Comparison of ENCODE assay signal across 25 cellular contexts in genomic region chr1:94992161-94992560, GRCh38.
DNase-seq lines count a peak whose midpoint lies in the region; TF ChIP-seq lines count a peak whose summit lies in the region.
"Had no signal": no experiment of that assay in that cellular context is flagged by ENCODE, and none has a peak within 500 bp of the region (broad histone marks: within the 10 kb centered on the region; RNA-seq: fewer than 3 reads in every experiment).

No MANE protein-coding gene starts in this region.

- H3K27me3 Mint-ChIP-seq in endothelial cell (ENCODE audit: unreplicated experiment) (peaks cover 8% of the 10 kb centered on the region), Calu3 (ENCODE audit: unreplicated experiment) (no peaks in the 10 kb centered on the region)
- H3K27me3 Mint-ChIP-seq: CD4-positive, alpha-beta memory T cell; CD4-positive, CD25-positive, alpha-beta regulatory T cell; CD8-positive, alpha-beta memory T cell had no signal

- no peaks in the 10 kb centered on the region for H3K79me2 ChIP-seq in mesendoderm (ENCODE audit: control insufficient read depth, insufficient read depth, low read length)

- TF ChIP-seq EP300 in esophagus muscularis mucosa (IDR thresholded peaks at IDR 0.05) = no peak

- no peak overlapping the region for H3K56ac ChIP-seq in mesendoderm (ENCODE audit: low read length)

- peaks cover 12 to 29% (median 25%) of the 10 kb centered on the region in 4 donors for H3K4me1 ChIP-seq in esophagus muscularis mucosa
- H3K4me1 ChIP-seq in mesendoderm (ENCODE audit: control insufficient read depth, low read depth, low read length) = peaks cover 4% of the 10 kb centered on the region
- H3K4me1 ChIP-seq in esophagus squamous epithelium = peaks cover 0 to 23% (median 8%) of the 10 kb centered on the region in 3 donors

- H3K27ac ChIP-seq in esophagus muscularis mucosa (replicated peaks in 1 of 4) (no peak overlapping the region), mesendoderm (ENCODE audit: low read depth, low read length) (no peak overlapping the region), esophagus squamous epithelium (no peak overlapping the region)
- H3K27ac ChIP-seq: BLaER1 had no signal

- no peaks in the 10 kb centered on the region for H3K36me3 ChIP-seq in esophagus muscularis mucosa
- H3K36me3 ChIP-seq in mesendoderm (ENCODE audit: control insufficient read depth, insufficient read depth, low read length) = no peaks in the 10 kb centered on the region
- no peaks in the 10 kb centered on the region for H3K36me3 ChIP-seq in esophagus squamous epithelium
- H3K36me3 ChIP-seq: BE2C, BLaER1 had no signal

- 85% methylated on average over 5 of the region's 5 CpGs for WGBS in esophagus muscularis mucosa
- WGBS in mesendoderm (ENCODE audit: extremely low coverage, insufficient coverage, low lambda C conversion rate) = no CpG with 5 or more reads among the region's 5 CpGs
- 69 to 80% methylated on average over 5 of the region's 5 CpGs for WGBS in esophagus squamous epithelium, 2 donors

- H3K18ac ChIP-seq in mesendoderm (ENCODE audit: low read length) = no peak overlapping the region

- no peaks in the 10 kb centered on the region for H3K9me3 ChIP-seq in esophagus muscularis mucosa
- no peaks in the 10 kb centered on the region for H3K9me3 ChIP-seq in esophagus squamous epithelium
- H3K9me3 ChIP-seq: BE2C, BLaER1, Caco-2 had no signal

- H3K4ac ChIP-seq in mesendoderm (ENCODE audit: low read depth, low read length) = no peak overlapping the region

- H3K79me1 ChIP-seq in mesendoderm (ENCODE audit: low read length) = no peaks in the 10 kb centered on the region

- H3K36me3 Mint-ChIP-seq in endothelial cell (ENCODE audit: low read depth, unreplicated experiment) = no peaks in the 10 kb centered on the region
- H3K36me3 Mint-ChIP-seq in Calu3 (ENCODE audit: insufficient read depth, unreplicated experiment) = no peaks in the 10 kb centered on the region
- H3K36me3 Mint-ChIP-seq: CD8-positive, alpha-beta memory T cell had no signal

- H2BK120ac ChIP-seq in mesendoderm (ENCODE audit: low read depth, low read length) = no peak overlapping the region

- CTCF ChIA-PET in Calu3 (lab: Charles Lee) = no interaction called here

- H3K4me3 Mint-ChIP-seq in endothelial cell (ENCODE audit: unreplicated experiment) (peak overlapping the region; percentile 20), Calu3 (ENCODE audit: low read depth, unreplicated experiment) (no peak overlapping the region)
- H3K4me3 Mint-ChIP-seq: CD14-positive monocyte; CD4-positive, alpha-beta memory T cell; CD4-positive, CD25-positive, alpha-beta regulatory T cell had no signal

- H3K4me1 Mint-ChIP-seq in endothelial cell (ENCODE audit: unreplicated experiment) = peaks cover 80% of the 10 kb centered on the region
- peaks cover 15% of the 10 kb centered on the region for H3K4me1 Mint-ChIP-seq in Calu3 (ENCODE audit: low read depth, unreplicated experiment)
- H3K4me1 Mint-ChIP-seq: CD14-positive monocyte; CD8-positive, alpha-beta memory T cell had no signal

- H3K9ac ChIP-seq in mesendoderm (ENCODE audit: low read length) = no peak overlapping the region
- H3K9ac ChIP-seq: BLaER1 had no signal

- BruUV-seq in Calu3 (replicated peaks; lab: Mats Ljungman, UMichigan) = no TSS peak

- H3K27me3 ChIP-seq in esophagus muscularis mucosa = no peaks in the 10 kb centered on the region
- H3K27me3 ChIP-seq in mesendoderm (ENCODE audit: insufficient read depth, low read length, poor library complexity) = no peaks in the 10 kb centered on the region
- no peaks in the 10 kb centered on the region for H3K27me3 ChIP-seq in esophagus squamous epithelium
- H3K27me3 ChIP-seq: BE2C, BLaER1 had no signal

- H3K23ac ChIP-seq in mesendoderm (ENCODE audit: low read length) = no peak overlapping the region

- no peak for TF ChIP-seq POLR2A in esophagus muscularis mucosa (IDR thresholded peaks at IDR 0.05; ENCODE audit: low read depth)
- no peak for TF ChIP-seq POLR2A in esophagus squamous epithelium (IDR thresholded peaks at IDR 0.05)

- H3K4me2 ChIP-seq in mesendoderm (ENCODE audit: low read length) = no peak overlapping the region
- H3K4me2 ChIP-seq: BLaER1 had no signal

- H2BK5ac ChIP-seq in mesendoderm (ENCODE audit: low read length) = no peak overlapping the region

- H4K8ac ChIP-seq in mesendoderm (ENCODE audit: low read depth, low read length) = no peak overlapping the region

- H3K27ac Mint-ChIP-seq in endothelial cell (ENCODE audit: unreplicated experiment) (peak overlapping the region; percentile 97), Calu3 (ENCODE audit: unreplicated experiment) (no peak overlapping the region)
- H3K27ac Mint-ChIP-seq: CD14-positive monocyte; CD4-positive, CD25-positive, alpha-beta regulatory T cell; CD8-positive, alpha-beta memory T cell had no signal

- intact Hi-C loops in esophagus muscularis mucosa (cut with DNase I) (no loop called here), esophagus squamous epithelium (cut with DNase I) (no loop called here), Calu3 (cut with micrococcal nuclease; ENCODE audit: unreplicated experiment) (no loop called here)

- no peak overlapping the region for H4K5ac ChIP-seq in mesendoderm (ENCODE audit: low read length)

- TF ChIP-seq CTCF in endothelial cell (IDR thresholded peaks at IDR 0.05; ENCODE audit: unreplicated experiment) (no peak), esophagus muscularis mucosa (IDR thresholded peaks at IDR 0.05) (no peak), esophagus squamous epithelium (IDR thresholded peaks at IDR 0.05) (no peak), Calu3 (IDR thresholded peaks at IDR 0.05; ENCODE audit: unreplicated experiment) (no peak)

- no peak overlapping the region for H2BK15ac ChIP-seq in mesendoderm (replicated peaks; ENCODE audit: low read depth)

- DNase-seq in dermis blood vessel endothelial cell (peak; percentile 39), endothelial cell (ENCODE audit: low spot score) (no peak), esophagus muscularis mucosa (ENCODE audit: extremely low spot score) (peak; percentile 8), mesendoderm (peak; percentile 70), COLO668 (lab: John Stamatoyannopoulos, UW; ENCODE audit: unreplicated experiment) (no peak), esophagus squamous epithelium (lab: John Stamatoyannopoulos, UW) (no peak), Calu3 (no peak)
- DNase-seq: 8988T; ACHN; BE2C; C1 segment of cervical spinal cord; Caco-2; CD4-positive, alpha-beta memory T cell; CD4-positive, CD25-positive, alpha-beta regulatory T cell; CD8-positive, alpha-beta memory T cell; DMS 273 treated with DMSO at 0.1 percent for 48 hours; DMS153; DMS53; DMS79; DND-41; EL; GDM1 had no signal

- no peak overlapping the region for H2AK5ac ChIP-seq in mesendoderm (ENCODE audit: low read length)

- no peaks in the 10 kb centered on the region for H3K9me3 Mint-ChIP-seq in endothelial cell (ENCODE audit: unreplicated experiment)
- no peaks in the 10 kb centered on the region for H3K9me3 Mint-ChIP-seq in Calu3 (ENCODE audit: low read depth, unreplicated experiment)
- H3K9me3 Mint-ChIP-seq: CD14-positive monocyte; CD4-positive, alpha-beta memory T cell; CD8-positive, alpha-beta memory T cell had no signal

- H3K4me3 ChIP-seq in esophagus muscularis mucosa (no peak overlapping the region), mesendoderm (ENCODE audit: low read length) (no peak overlapping the region), esophagus squamous epithelium (no peak overlapping the region)
- H3K4me3 ChIP-seq: BLaER1, GM12878 had no signal

Comparison
In these comparisons a context has a peak if more than half of its experiments do, and no peak if none do; other contexts are left out.
1. DNase-seq: peak in dermis blood vessel endothelial cell (single experiment), esophagus muscularis mucosa (single experiment) and mesendoderm (single experiment); none in endothelial cell (single experiment), COLO668 (single experiment), esophagus squamous epithelium (single experiment) and Calu3 (single experiment).